Comparison of ENCODE assay signal across 18 cellular contexts in genomic region chr4:8164687-8165086, GRCh38. TPM values are rescaled to one million over a fixed set of nuclear protein-coding genes. Genes with fewer than 3 reads are reported as not detected.
A peak's percentile ranks its signal among the peaks of the same experiment; 100 is the strongest.
DNase-seq lines count a peak whose midpoint lies in the region; ATAC-seq and TF ChIP-seq lines count a peak whose summit lies in the region.
"Had no signal": no experiment of that assay in that cellular context is flagged by ENCODE, and none has a peak within 500 bp of the region (broad histone marks: within the 10 kb centered on the region; RNA-seq: fewer than 3 reads in every experiment).

No MANE protein-coding gene starts in this region.

- DNase-seq in DMS79 treated with DMSO at 0.1 percent for 48 hours (lab: John Stamatoyannopoulos, UW): peak; percentile 36
- no peak for DNase-seq in DMS79 (lab: John Stamatoyannopoulos, UW)
- DNase-seq in activated B cell treated with CpG ODN at 0.5 μM for 24 hours: no peak
- no peak for DNase-seq in naive B cell
- DNase-seq in stimulated activated effector memory CD8-positive, alpha-beta T cell treated with anti-CD3 and anti-CD28 coated beads, Interleukin-12 subunit alpha, Interleukin-12 subunit beta, amount 100 ng/mL, for 72 hours (ENCODE audit: low spot score in 2 of 2): no peak
- DNase-seq in sigmoid colon: no peak
- DNase-seq in NCI-H128 (lab: John Stamatoyannopoulos, UW; ENCODE audit: unreplicated experiment): no peak
- DNase-seq in tibial artery: no peak
- DNase-seq: ACHN, H9, KG1, NCI-H1092 treated with DMSO at 0.1 percent for 48 hours, NCI-H2029, NCI-H2227 treated with DMSO at 0.1 percent for 48 hours, NCI-H748 treated with DMSO at 0.1 percent for 48 hours, SIG-M5 had no signal

- H3K36me3 Mint-ChIP-seq in activated B cell treated with CpG ODN at 0.5 μM for 24 hours (ENCODE audit: low read depth) (no peaks in the 10 kb centered on the region), naive B cell (no peaks in the 10 kb centered on the region)
- no peaks in the 10 kb centered on the region for H3K36me3 Mint-ChIP-seq in stimulated activated effector memory CD8-positive, alpha-beta T cell treated with anti-CD3 and anti-CD28 coated beads, Interleukin-12 subunit alpha, Interleukin-12 subunit beta, amount 100 ng/mL, for 72 hours
- H3K36me3 Mint-ChIP-seq: CD14-positive monocyte had no signal

- TF ChIP-seq CTCF in activated B cell treated with CpG ODN at 0.5 μM for 24 hours (IDR thresholded peaks at IDR 0.05): no peak
- no peak for TF ChIP-seq CTCF in sigmoid colon (IDR thresholded peaks at IDR 0.05)
- TF ChIP-seq CTCF in tibial artery (IDR thresholded peaks at IDR 0.05): no peak

- peaks cover 4% of the 10 kb centered on the region for H3K9me3 Mint-ChIP-seq in activated B cell treated with CpG ODN at 0.5 μM for 24 hours
- H3K9me3 Mint-ChIP-seq in naive B cell: peaks cover 8 to 19% (median 11%) of the 10 kb centered on the region in 7 donors
- no peaks in the 10 kb centered on the region for H3K9me3 Mint-ChIP-seq in stimulated activated effector memory CD8-positive, alpha-beta T cell treated with anti-CD3 and anti-CD28 coated beads, Interleukin-12 subunit alpha, Interleukin-12 subunit beta, amount 100 ng/mL, for 72 hours

- no peak for ATAC-seq in activated B cell treated with CpG ODN at 0.5 μM for 24 hours (ENCODE audit: low read depth)
- ATAC-seq in naive B cell (ENCODE audit: low read depth in 2 of 2): no peak
- ATAC-seq in stimulated activated effector memory CD8-positive, alpha-beta T cell treated with anti-CD3 and anti-CD28 coated beads, Interleukin-12 subunit alpha, Interleukin-12 subunit beta, amount 100 ng/mL, for 72 hours: no peak

- H3K27ac ChIP-seq in sigmoid colon (no peak overlapping the region), tibial artery (no peak overlapping the region)
- H3K27ac ChIP-seq: 22Rv1 had no signal

- H3K27me3 ChIP-seq in sigmoid colon: peaks cover 0 to 2% (median 0%) of the 10 kb centered on the region in 3 donors
- no peaks in the 10 kb centered on the region for H3K27me3 ChIP-seq in tibial artery

- H3K4me1 ChIP-seq in sigmoid colon (peaks cover 0 to 8% (median 5%) of the 10 kb centered on the region in 4 donors), tibial artery (peaks cover 0 to 8% (median 3%) of the 10 kb centered on the region in 4 donors)

- H3K9me3 ChIP-seq in sigmoid colon: peaks cover 0 to 7% (median 1%) of the 10 kb centered on the region in 4 donors
- peaks cover 0 to 15% (median 5%) of the 10 kb centered on the region in 3 donors for H3K9me3 ChIP-seq in tibial artery

- 87 to 88% methylated on average over 10 of the region's 10 CpGs for WGBS in sigmoid colon, 2 donors

- H3K27ac Mint-ChIP-seq in activated B cell treated with CpG ODN at 0.5 μM for 24 hours: peak overlapping the region; percentile 62
- H3K27ac Mint-ChIP-seq in naive B cell: peak overlapping the region; percentile 6 to 95 (median 77)
- peak overlapping the region; percentile 48 for H3K27ac Mint-ChIP-seq in stimulated activated effector memory CD8-positive, alpha-beta T cell treated with anti-CD3 and anti-CD28 coated beads, Interleukin-12 subunit alpha, Interleukin-12 subunit beta, amount 100 ng/mL, for 72 hours
- H3K27ac Mint-ChIP-seq: H9 had no signal

- POLR2A ChIA-PET in activated B cell treated with CpG ODN at 0.5 μM for 24 hours (lab: Charles Lee): interaction anchor here (3.8 kb wide), 1 partner anchor 35 kb away, joined by 87 read pairs; the partner anchor contains the start of gene SH3TC1

- H3K36me3 ChIP-seq in sigmoid colon (no peaks in the 10 kb centered on the region), tibial artery (no peaks in the 10 kb centered on the region)

- TF ChIP-seq POLR2A in sigmoid colon (IDR thresholded peaks at IDR 0.05): no peak

- H3K27me3 Mint-ChIP-seq in activated B cell treated with CpG ODN at 0.5 μM for 24 hours (no peaks in the 10 kb centered on the region), naive B cell (no peaks in the 10 kb centered on the region)

- no peak overlapping the region for H3K4me3 Mint-ChIP-seq in activated B cell treated with CpG ODN at 0.5 μM for 24 hours
- H3K4me3 Mint-ChIP-seq in naive B cell: no peak overlapping the region
- H3K4me3 Mint-ChIP-seq in stimulated activated effector memory CD8-positive, alpha-beta T cell treated with anti-CD3 and anti-CD28 coated beads, Interleukin-12 subunit alpha, Interleukin-12 subunit beta, amount 100 ng/mL, for 72 hours: no peak overlapping the region
- H3K4me3 Mint-ChIP-seq: CD14-positive monocyte, H9 had no signal

- TF ChIP-seq EP300 in sigmoid colon (IDR thresholded peaks at IDR 0.05): no peak

- H3K4me3 ChIP-seq in sigmoid colon (no peak overlapping the region), tibial artery (no peak overlapping the region)

- CTCF ChIA-PET in activated B cell treated with CpG ODN at 0.5 μM for 24 hours (lab: Charles Lee): interaction anchor here (1.4 kb wide), 1 partner anchor 12 kb away, joined by 5 read pairs; no protein-coding TSS in a partner anchor

- H3K4me1 Mint-ChIP-seq in activated B cell treated with CpG ODN at 0.5 μM for 24 hours (peaks cover 57% of the 10 kb centered on the region), naive B cell (peaks cover 49 to 62% (median 51%) of the 10 kb centered on the region in 3 donors)
- H3K4me1 Mint-ChIP-seq in stimulated activated effector memory CD8-positive, alpha-beta T cell treated with anti-CD3 and anti-CD28 coated beads, Interleukin-12 subunit alpha, Interleukin-12 subunit beta, amount 100 ng/mL, for 72 hours: peaks cover 3% of the 10 kb centered on the region

- intact Hi-C loops in activated B cell treated with CpG ODN at 0.5 μM for 24 hours (cut with micrococcal nuclease): no loop called here
- intact Hi-C loops in sigmoid colon (cut with DNase I): no loop called here
- intact Hi-C loops in tibial artery (cut with DNase I; ENCODE audit: low total_unique reads): no loop called here

RNA-seq across cellular contexts. Expression of gene ABLIM2, which starts 6.1 kb away (rescaled TPM):
- 5.2 and 7.0 TPM in 2 replicates for total RNA-seq in activated B cell treated with CpG ODN at 0.5 μM for 24 hours
- polyA plus RNA-seq in naive B cell (ENCODE audit: low read depth in 6 of 6): 1 to 10 TPM in 3 of 6 donors, under 1 TPM in 3; 0.52 to 3.4 (median 1.1) TPM
- 1 to 10 TPM; 3.1 to 8.9 (median 5.6) TPM for total RNA-seq in sigmoid colon
- 10 to 100 TPM in 2 of 3 donors, 1 to 10 TPM in 1; 7.4 to 15.0 (median 11.3) TPM for polyA plus RNA-seq in sigmoid colon
- polyA plus RNA-seq: CD14-positive monocyte had no signal

RNA-seq across cellular contexts. Expression of gene SH3TC1, which starts 34.4 kb away (rescaled TPM):
- total RNA-seq in activated B cell treated with CpG ODN at 0.5 μM for 24 hours: 104 and 135 TPM in 2 replicates
- 10 to 100 TPM; 24.1 to 64.3 (median 37.5) TPM for polyA plus RNA-seq in naive B cell (ENCODE audit: low read depth in 6 of 6)
- total RNA-seq in sigmoid colon: 10 to 100 TPM in 1 of 4 donors, 1 to 10 TPM in 3; 6.4 to 24.4 (median 8.3) TPM
- 10 to 100 TPM in 1 of 3 donors, 1 to 10 TPM in 2; 3.0 to 14.2 (median 3.7) TPM for polyA plus RNA-seq in sigmoid colon
